ENCODE assay signal across 14 cellular contexts in the genomic region with DNA sequence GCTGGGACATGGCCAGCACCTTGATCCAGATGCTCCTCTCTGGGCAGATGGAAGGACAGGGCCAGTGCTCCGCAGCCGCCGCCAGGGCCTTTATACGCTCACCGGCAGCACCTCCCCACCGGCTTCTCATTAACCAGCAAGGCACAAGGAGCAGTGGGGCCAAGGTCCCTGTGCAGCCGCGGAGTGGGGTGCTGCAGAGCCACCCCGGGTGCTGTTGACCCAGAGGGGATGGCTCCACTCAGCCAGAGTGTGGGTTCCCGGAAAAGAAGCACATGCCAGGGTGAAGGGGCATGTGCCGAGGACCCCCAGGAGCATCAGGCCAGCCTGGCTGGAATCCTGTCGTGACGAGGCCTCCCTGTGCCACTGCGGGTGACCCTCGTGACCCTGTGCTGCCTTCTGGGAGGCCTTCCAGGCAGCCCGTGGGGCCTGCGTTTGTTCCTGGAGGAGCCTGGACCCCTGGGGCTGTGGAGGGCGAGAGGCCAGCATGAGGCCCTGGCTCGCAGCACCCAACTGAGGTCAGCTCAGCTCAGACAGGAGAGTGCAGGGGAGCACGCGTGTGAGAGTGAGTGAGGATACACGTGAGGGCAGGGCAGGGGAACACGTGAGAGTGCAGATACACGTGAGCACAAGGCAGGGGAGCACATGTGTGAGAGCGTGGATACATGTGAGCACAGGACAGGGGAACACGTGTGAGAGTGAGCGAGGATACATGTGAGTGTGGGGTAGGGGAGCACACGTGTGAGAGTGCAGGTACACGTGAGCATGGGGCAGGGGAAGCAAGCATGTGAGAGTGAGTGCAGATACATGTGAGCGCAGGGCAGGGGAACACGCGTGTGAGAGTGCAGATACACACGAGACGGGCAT. TPM values are rescaled to one million over a fixed set of nuclear protein-coding genes. Genes with fewer than 3 reads are reported as not detected.
A peak's percentile ranks its signal among the peaks of the same experiment; 100 is the strongest.
DNase-seq lines count a peak whose midpoint lies in the region; ATAC-seq and TF ChIP-seq lines count a peak whose summit lies in the region.
"Had no signal": no experiment of that assay in that cellular context is flagged by ENCODE, and none has a peak within 500 bp of the region (broad histone marks: within the 10 kb centered on the region; RNA-seq: fewer than 3 reads in every experiment).

A gene with protein sequence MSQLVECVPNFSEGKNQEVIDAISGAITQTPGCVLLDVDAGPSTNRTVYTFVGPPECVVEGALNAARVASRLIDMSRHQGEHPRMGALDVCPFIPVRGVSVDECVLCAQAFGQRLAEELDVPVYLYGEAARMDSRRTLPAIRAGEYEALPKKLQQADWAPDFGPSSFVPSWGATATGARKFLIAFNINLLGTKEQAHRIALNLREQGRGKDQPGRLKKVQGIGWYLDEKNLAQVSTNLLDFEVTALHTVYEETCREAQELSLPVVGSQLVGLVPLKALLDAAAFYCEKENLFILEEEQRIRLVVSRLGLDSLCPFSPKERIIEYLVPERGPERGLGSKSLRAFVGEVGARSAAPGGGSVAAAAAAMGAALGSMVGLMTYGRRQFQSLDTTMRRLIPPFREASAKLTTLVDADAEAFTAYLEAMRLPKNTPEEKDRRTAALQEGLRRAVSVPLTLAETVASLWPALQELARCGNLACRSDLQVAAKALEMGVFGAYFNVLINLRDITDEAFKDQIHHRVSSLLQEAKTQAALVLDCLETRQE (minus strand): TSS at position 66 of the 864 bp plus-strand sequence. CDS start 56 bp downstream, at position 10.

- H3K18ac ChIP-seq in H9 (ENCODE audit: insufficient read length, low read depth, low read length), result no peak within 1 kb of the TSS

- WGBS in H9 (ENCODE audit: extremely low coverage, insufficient read length, low lambda C conversion rate), result no CpG with 5 or more reads among the region's 34 CpGs

- H3K9me3 ChIP-seq in H9 (ENCODE audit: control insufficient read depth, low read depth, low read length) (no peaks in the 10 kb centered on the region), T-helper 17 cell (ENCODE audit: control insufficient read depth, low read length, poor library complexity, severe bottlenecking) (no peaks in the 10 kb centered on the region)
- H3K9me3 ChIP-seq: psoas muscle had no signal

- TF ChIP-seq CTCF in H9 (conservative IDR thresholded peaks at IDR 0.05) (no peak), progenitor cell of endocrine pancreas (IDR thresholded peaks at IDR 0.05; ENCODE audit: unreplicated experiment) (no peak)

- H2BK12ac ChIP-seq in H9 (ENCODE audit: insufficient read length, low read depth, low read length), result no peak within 1 kb of the TSS

- no peak within 1 kb of the TSS for H3K27ac ChIP-seq in H9 (ENCODE audit: insufficient read length, low read depth, low read length)
- H3K27ac ChIP-seq: psoas muscle had no signal

- no peak within 1 kb of the TSS for H2BK20ac ChIP-seq in H9 (ENCODE audit: low read depth, low read length, poor library complexity, severe bottlenecking)

- peak within 1 kb of the TSS; percentile 1 to 42 (median 24); a peak in 3 of 7 replicates for H3K27ac Mint-ChIP-seq in H9
- peak within 1 kb of the TSS; percentile 60 for H3K27ac Mint-ChIP-seq in T-helper 17 cell
- peak within 1 kb of the TSS; percentile 82 for H3K27ac Mint-ChIP-seq in progenitor cell of endocrine pancreas
- H3K27ac Mint-ChIP-seq: activated naive CD8-positive, alpha-beta T cell; CD4-positive, CD25-positive, alpha-beta regulatory T cell had no signal

- H3K23ac ChIP-seq in H9 (ENCODE audit: insufficient read length, low read depth, low read length), result no peak within 1 kb of the TSS

- peaks cover 5 to 6% of the 10 kb centered on the region in 2 experiments; a peak in 2 of 5 replicates for H3K9me3 Mint-ChIP-seq in H9
- H3K9me3 Mint-ChIP-seq in progenitor cell of endocrine pancreas (ENCODE audit: low read depth), result no peaks in the 10 kb centered on the region
- H3K9me3 Mint-ChIP-seq: CD4-positive, CD25-positive, alpha-beta regulatory T cell; central memory CD8-positive, alpha-beta T cell had no signal

- no peak within 1 kb of the TSS for H2BK15ac ChIP-seq in H9 (ENCODE audit: low read depth, low read length)

- H3K14ac ChIP-seq in H9 (ENCODE audit: insufficient read depth, low read length), result no peak within 1 kb of the TSS

- no peak within 1 kb of the TSS for H3T11ph ChIP-seq in H9 (ENCODE audit: low read length)

- no peaks in the 10 kb centered on the region for H3K79me1 ChIP-seq in H9 (ENCODE audit: insufficient read depth, low read depth, low read length, poor library complexity, severe bottlenecking)

- H3K79me2 ChIP-seq in H9 (ENCODE audit: insufficient read depth, low read length), result no peaks in the 10 kb centered on the region

- no peak within 1 kb of the TSS for H2BK120ac ChIP-seq in H9 (ENCODE audit: low read depth, low read length, poor library complexity, severe bottlenecking)

- no peak within 1 kb of the TSS for H2AK5ac ChIP-seq in H9 (ENCODE audit: insufficient read length, low read length)

- DNase-seq in H9, result peak; percentile 27
- DNase-seq in T-helper 17 cell, result no peak
- DNase-seq in left lobe of liver (ENCODE audit: low spot score), result peak; percentile 94
- no peak for DNase-seq in progenitor cell of endocrine pancreas (ENCODE audit: low spot score, unreplicated experiment)
- no peak for DNase-seq in germinal center (ENCODE audit: low spot score)
- no peak for DNase-seq in Ammon's horn (ENCODE audit: low spot score)
- DNase-seq in DMS53 treated with DMSO at 0.1 percent for 48 hours (lab: John Stamatoyannopoulos, UW; ENCODE audit: unreplicated experiment), result no peak
- DNase-seq: CD4-positive, CD25-positive, alpha-beta regulatory T cell; NCI-H2171 treated with DMSO at 0.1 percent for 48 hours had no signal

- H3K4me2 ChIP-seq in H9 (ENCODE audit: insufficient read depth, insufficient read length, low read length), result no peak within 1 kb of the TSS

- H3K56ac ChIP-seq in H9 (ENCODE audit: insufficient read length, low read depth, low read length), result no peak within 1 kb of the TSS

- no peak within 1 kb of the TSS for H4K91ac ChIP-seq in H9 (ENCODE audit: insufficient read length, low read depth, low read length)

- no peak within 1 kb of the TSS for H3K9ac ChIP-seq in H9 (ENCODE audit: extremely low read depth, insufficient read length, low read length)

- no peaks in the 10 kb centered on the region for H3K27me3 Mint-ChIP-seq in H9 (ENCODE audit: low read depth)
- no peaks in the 10 kb centered on the region for H3K27me3 Mint-ChIP-seq in T-helper 17 cell
- H3K27me3 Mint-ChIP-seq in progenitor cell of endocrine pancreas, result no peaks in the 10 kb centered on the region
- H3K27me3 Mint-ChIP-seq: activated naive CD8-positive, alpha-beta T cell; central memory CD8-positive, alpha-beta T cell had no signal

- H3K36me3 Mint-ChIP-seq in H9 (ENCODE audit: insufficient read depth in 1 of 3, low read depth in 3 of 3) (peaks cover 5 to 7% (median 7%) of the 10 kb centered on the region in 3 experiments; a peak in 4 of 7 replicates), T-helper 17 cell (ENCODE audit: low read depth) (no peaks in the 10 kb centered on the region), progenitor cell of endocrine pancreas (ENCODE audit: insufficient read depth) (peaks cover 1% of the 10 kb centered on the region)
- H3K36me3 Mint-ChIP-seq: activated naive CD8-positive, alpha-beta T cell; CD4-positive, CD25-positive, alpha-beta regulatory T cell had no signal

- H4K20me1 ChIP-seq in H9 (ENCODE audit: control insufficient read depth, insufficient read depth, insufficient read length), result no peaks in the 10 kb centered on the region

- ATAC-seq in T-helper 17 cell (no peak), left lobe of liver (peak; percentile 68)
- ATAC-seq: esophagus mucosa, psoas muscle had no signal

- no peak within 1 kb of the TSS for H2BK5ac ChIP-seq in H9 (ENCODE audit: insufficient read length, low read length)

- no peaks in the 10 kb centered on the region for H3K27me3 ChIP-seq in H9 (ENCODE audit: insufficient read depth, low read length)

- H3K4me1 ChIP-seq in H9 (ENCODE audit: insufficient read depth, low read length), result no peaks in the 10 kb centered on the region; the same call in 1 of the 2 replicates
- H3K4me1 ChIP-seq: psoas muscle had no signal

- H4K5ac ChIP-seq in H9 (ENCODE audit: insufficient read length, low read depth, low read length), result no peak within 1 kb of the TSS

- H3K4ac ChIP-seq in H9 (ENCODE audit: low read depth, low read length), result no peak within 1 kb of the TSS

- no peak within 1 kb of the TSS for H2AFZ ChIP-seq in H9 (ENCODE audit: low read length)

- H4K8ac ChIP-seq in H9 (replicated peaks; ENCODE audit: insufficient read length, low read depth, low read length), result no peak within 1 kb of the TSS

- no peak within 1 kb of the TSS; a peak in 1 of 5 replicates for H3K4me3 Mint-ChIP-seq in H9
- H3K4me3 Mint-ChIP-seq in T-helper 17 cell, result no peak within 1 kb of the TSS
- peak within 1 kb of the TSS; percentile 29 for H3K4me3 Mint-ChIP-seq in progenitor cell of endocrine pancreas (ENCODE audit: low read depth)
- H3K4me3 Mint-ChIP-seq: activated naive CD8-positive, alpha-beta T cell; CD4-positive, CD25-positive, alpha-beta regulatory T cell; central memory CD8-positive, alpha-beta T cell had no signal

- H3K4me1 Mint-ChIP-seq in H9 (peaks cover 6 to 11% of the 10 kb centered on the region in 2 experiments), T-helper 17 cell (no peaks in the 10 kb centered on the region), progenitor cell of endocrine pancreas (ENCODE audit: low read depth) (peaks cover 15% of the 10 kb centered on the region)
- H3K4me1 Mint-ChIP-seq: central memory CD8-positive, alpha-beta T cell had no signal

- H3K23me2 ChIP-seq in H9 (ENCODE audit: insufficient read length, low read depth, low read length, poor library complexity, severe bottlenecking), result no peaks in the 10 kb centered on the region

RNA-seq across cellular contexts. Expression of the gene that starts here (rescaled TPM):
- total RNA-seq in H9 (2021) (6.7 and 6.8 TPM in 2 replicates), T-helper 17 cell (1 to 10 TPM in 1 of 2 donors, not detected in 1; 1.1 TPM), left lobe of liver (668 TPM), progenitor cell of endocrine pancreas (48.4 and 49.3 TPM in 2 replicates)
- total RNA-seq: CD4-positive, CD25-positive, alpha-beta regulatory T cell; SK-MEL-5 had no signal

Comparison
In these comparisons a context has a peak if more than half of its experiments do, and no peak if none do; other contexts are left out.
1. RNA of the gene that starts here (total RNA-seq): 668 TPM in left lobe of liver (single experiment); 48.4 to 49.3 TPM in progenitor cell of endocrine pancreas, 6.7 to 6.8 TPM in H9 and 1.1 TPM in T-helper 17 cell; every median in the first group is over 10 times any median in the second.
2. DNase-seq: peak in H9 (single experiment) and left lobe of liver (single experiment); none in T-helper 17 cell (0 of 3), progenitor cell of endocrine pancreas (single experiment), germinal center (single experiment), Ammon's horn (single experiment) and DMS53 treated with DMSO at 0.1 percent for 48 hours (single experiment).
3. H3K27ac Mint-ChIP-seq: peak in every context shown above with its lines; median percentile 82 in progenitor cell of endocrine pancreas; 60 in T-helper 17 cell; 24 in H9.